ENCODE assay signal across 8 cellular contexts in the genomic region with DNA sequence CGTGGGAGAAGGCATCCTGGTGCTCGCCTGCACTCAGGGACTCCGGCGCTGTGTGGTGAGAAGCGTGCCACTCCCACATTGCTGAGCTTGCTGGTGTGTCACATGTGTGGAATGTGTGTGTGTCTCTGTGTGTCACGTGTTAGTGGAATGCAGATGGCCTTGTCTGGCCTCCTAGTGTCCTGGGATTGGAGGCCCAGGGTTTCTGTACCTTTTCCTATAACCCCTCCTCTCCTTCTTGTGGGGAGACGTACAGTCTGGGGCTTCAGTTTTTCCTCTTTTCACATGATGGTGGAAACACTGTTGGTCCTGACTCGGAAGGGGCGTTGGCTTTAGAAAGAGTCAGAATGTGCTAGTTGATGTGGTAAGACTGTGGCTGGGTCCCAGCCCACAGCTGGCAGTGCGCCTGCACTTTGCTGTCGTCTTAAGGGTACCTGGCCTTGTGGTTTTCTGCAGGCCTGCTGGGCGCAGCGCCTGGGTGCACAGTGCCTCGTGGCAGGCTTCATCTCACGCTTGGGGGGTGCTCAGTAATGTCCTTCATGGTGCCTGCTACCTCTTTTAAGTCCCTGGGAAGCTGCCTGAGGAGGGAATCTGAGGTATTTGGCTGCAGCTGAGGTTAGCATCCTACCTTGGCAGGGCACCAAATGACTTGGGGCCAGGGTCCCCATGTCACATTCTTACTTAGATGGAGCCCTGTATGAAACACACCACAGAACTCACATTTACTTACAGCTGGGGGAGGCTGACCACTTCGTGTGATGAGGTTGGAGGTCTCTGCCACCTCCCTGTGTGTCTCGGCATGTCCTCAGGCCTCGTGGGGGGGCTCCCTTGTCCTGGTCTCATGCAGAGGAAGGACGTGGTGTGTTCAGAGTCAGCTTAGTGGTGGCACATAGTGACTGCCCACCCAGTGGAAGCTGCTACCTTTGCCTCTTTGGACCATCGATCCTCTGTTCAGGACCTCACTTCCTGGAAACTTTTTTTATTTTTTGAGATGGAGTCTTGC.
DNase-seq lines count a peak whose midpoint lies in the region; ATAC-seq, FAIRE-seq and TF ChIP-seq lines count a peak whose summit lies in the region.

No MANE protein-coding gene starts in this region.

- peak overlapping the region; percentile 69 for H3K4me2 ChIP-seq in astrocyte (ENCODE audit: low read length)

- peak overlapping the region; percentile 57 for H3K4me3 Mint-ChIP-seq in astrocyte (ENCODE audit: unreplicated experiment)

- peak overlapping the region; percentile 90 for H3K27ac ChIP-seq in astrocyte (ENCODE audit: low read depth, low read length)

- TF ChIP-seq CTCF in astrocyte (IDR thresholded peaks at IDR 0.05; ENCODE audit: insufficient read depth, low read depth, low read length): no peak

- H3K4me1 Mint-ChIP-seq in astrocyte (ENCODE audit: low read depth, unreplicated experiment): peaks cover 51% of the 10 kb centered on the region

- ATAC-seq in left colon: peak; percentile 24
- ATAC-seq in HG03457 (IDR thresholded peaks at IDR 0.05; ENCODE audit: unreplicated experiment): no peak
- ATAC-seq in HG03039 (IDR thresholded peaks at IDR 0.05; ENCODE audit: unreplicated experiment): no peak

- no peak overlapping the region for H3K4me3 ChIP-seq in astrocyte (ENCODE audit: insufficient read depth, low read depth, low read length)

- FAIRE-seq in astrocyte (lab: Jason Lieb, UNC): peak; percentile 95

- peak; percentile 98 for DNase-seq in GM04504 (ENCODE audit: low read depth)
- peak; percentile 54 to 83 for DNase-seq in SW 1271 (lab: John Stamatoyannopoulos, UW)
- peak; percentile 99 for DNase-seq in astrocyte (ENCODE audit: low read depth)
- peak; percentile 22 to 40 for DNase-seq in left colon
- DNase-seq in stimulated activated CD8-positive, alpha-beta memory T cell treated with anti-CD3 and anti-CD28 coated beads, Interleukin-12 subunit alpha, Interleukin-12 subunit beta, amount 100 ng/mL, for 4 hours (ENCODE audit: low read depth): peak; percentile 58
- no peak for DNase-seq in NCI-H69 (lab: John Stamatoyannopoulos, UW)

- peaks cover 47% of the 10 kb centered on the region for H3K4me1 ChIP-seq in astrocyte (ENCODE audit: insufficient read depth, low read length)

- no peaks in the 10 kb centered on the region for H3K9me3 ChIP-seq in astrocyte (ENCODE audit: insufficient read depth, low read depth, low read length)

- H3K36me3 ChIP-seq in astrocyte (ENCODE audit: insufficient read depth, low read length): peaks cover 54% of the 10 kb centered on the region

- H3K9me3 Mint-ChIP-seq in astrocyte (ENCODE audit: unreplicated experiment): no peaks in the 10 kb centered on the region

- peak overlapping the region; percentile 96 for H3K27ac Mint-ChIP-seq in astrocyte (ENCODE audit: unreplicated experiment)

- no peak overlapping the region for H2AFZ ChIP-seq in astrocyte (ENCODE audit: low read depth, low read length)

- H3K27me3 Mint-ChIP-seq in astrocyte (ENCODE audit: low read depth, unreplicated experiment): no peaks in the 10 kb centered on the region

- H3K27me3 ChIP-seq in astrocyte (ENCODE audit: insufficient read depth, low read length): no peaks in the 10 kb centered on the region

- peak overlapping the region; percentile 75 for H3K9ac ChIP-seq in astrocyte (ENCODE audit: low read length)

- H3K79me2 ChIP-seq in astrocyte (ENCODE audit: insufficient read depth, low read length): peaks cover 48% of the 10 kb centered on the region

- H3K36me3 Mint-ChIP-seq in astrocyte (ENCODE audit: low read depth, unreplicated experiment): peaks cover 31% of the 10 kb centered on the region

- intact Hi-C loops in left colon (cut with DNase I, micrococcal nuclease): no loop called here

- H4K20me1 ChIP-seq in astrocyte (ENCODE audit: insufficient read depth, low read length): peaks cover 93% of the 10 kb centered on the region
